ENCODE assay signal across 1 cellular context in the genomic region with DNA sequence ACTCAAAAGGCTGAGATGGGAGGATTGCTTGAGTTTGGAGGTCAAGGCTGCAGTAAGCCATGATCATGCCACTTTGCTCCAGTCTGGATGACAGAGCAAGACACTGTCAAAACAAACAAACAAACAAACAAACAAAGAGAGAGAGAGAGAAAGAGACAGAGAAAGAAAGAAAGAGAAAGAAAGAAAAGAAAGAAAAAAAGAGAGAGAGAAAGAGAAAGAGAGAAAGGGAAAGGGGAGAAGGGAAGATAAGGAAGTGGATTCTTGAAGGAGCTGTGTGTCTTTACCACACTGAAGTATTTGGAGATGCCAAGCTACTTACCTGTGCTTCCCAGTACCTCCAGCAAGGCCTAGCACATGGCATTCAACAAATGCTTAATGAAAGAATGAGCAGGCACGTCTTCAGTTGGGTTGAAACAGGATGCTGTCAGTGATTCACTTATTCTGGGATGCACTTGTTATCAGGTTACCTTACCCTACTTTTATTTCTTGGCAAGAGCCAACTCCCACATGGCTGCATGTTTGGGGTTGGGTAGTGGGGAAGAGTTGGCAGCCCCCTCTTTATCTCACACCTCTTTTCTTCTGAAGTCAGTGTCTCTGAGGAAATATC.
TF ChIP-seq lines count a peak whose summit lies in the region.

No MANE protein-coding gene starts in this region.

TF ChIP-seq in HEK293, 187 proteins besides CTCF, POLR2A, EP300 and RAD21 (continued from another document):
- TF ChIP-seq ZNF366 (tag by site-specific recombination; conservative IDR thresholded peaks at IDR 0.05) (peak; percentile 53), OVOL3 (tag by site-specific recombination; IDR thresholded peaks at IDR 0.05) (no peak), KLF10 (tag by site-specific recombination; IDR thresholded peaks at IDR 0.05) (no peak)
